Comparison of ENCODE assay signal across 2 cellular contexts in the genomic region with DNA sequence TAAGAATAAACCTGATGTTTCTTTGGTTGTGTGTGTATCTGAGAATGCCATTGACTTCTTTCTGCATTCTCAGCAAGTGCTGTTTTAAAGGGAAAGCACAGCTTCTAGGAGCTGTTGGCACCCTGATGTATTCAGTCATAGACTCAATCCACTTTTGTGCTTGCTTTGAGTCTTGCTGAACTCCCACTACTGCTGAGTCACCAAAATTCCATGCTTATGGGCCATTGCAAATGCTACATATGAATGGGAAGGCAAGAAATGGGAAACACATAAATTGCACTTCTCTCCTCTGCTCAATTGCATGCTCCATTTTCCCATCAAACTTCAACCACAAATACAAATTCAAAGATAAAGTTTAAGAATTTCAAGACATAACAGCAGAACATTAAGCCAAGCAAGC.
A peak's percentile ranks its signal among the peaks of the same experiment; 100 is the strongest.
TF ChIP-seq lines count a peak whose summit lies in the region.

No MANE protein-coding gene starts in this region.

TF ChIP-seq in WTC11, 78 proteins besides CTCF, POLR2A, EP300 and RAD21:
- TF ChIP-seq, protein P1, sequence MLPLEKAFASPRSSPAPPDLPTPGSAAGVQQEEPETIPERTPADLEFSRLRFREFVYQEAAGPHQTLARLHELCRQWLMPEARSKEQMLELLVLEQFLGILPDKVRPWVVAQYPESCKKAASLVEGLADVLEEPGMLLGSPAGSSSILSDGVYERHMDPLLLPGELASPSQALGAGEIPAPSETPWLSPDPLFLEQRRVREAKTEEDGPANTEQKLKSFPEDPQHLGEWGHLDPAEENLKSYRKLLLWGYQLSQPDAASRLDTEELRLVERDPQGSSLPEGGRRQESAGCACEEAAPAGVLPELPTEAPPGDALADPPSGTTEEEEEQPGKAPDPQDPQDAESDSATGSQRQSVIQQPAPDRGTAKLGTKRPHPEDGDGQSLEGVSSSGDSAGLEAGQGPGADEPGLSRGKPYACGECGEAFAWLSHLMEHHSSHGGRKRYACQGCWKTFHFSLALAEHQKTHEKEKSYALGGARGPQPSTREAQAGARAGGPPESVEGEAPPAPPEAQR (CRISPR knock-in tag; IDR thresholded peaks at IDR 0.05) = no peak
- no peak for TF ChIP-seq OVOL2 (CRISPR knock-in tag; IDR thresholded peaks at IDR 0.05; ENCODE audit: borderline replicate concordance)
- no peak for TF ChIP-seq FOXP1 (CRISPR knock-in tag; IDR thresholded peaks at IDR 0.05; ENCODE audit: borderline replicate concordance)
- TF ChIP-seq, protein P2, sequence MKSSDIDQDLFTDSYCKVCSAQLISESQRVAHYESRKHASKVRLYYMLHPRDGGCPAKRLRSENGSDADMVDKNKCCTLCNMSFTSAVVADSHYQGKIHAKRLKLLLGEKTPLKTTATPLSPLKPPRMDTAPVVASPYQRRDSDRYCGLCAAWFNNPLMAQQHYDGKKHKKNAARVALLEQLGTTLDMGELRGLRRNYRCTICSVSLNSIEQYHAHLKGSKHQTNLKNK (CRISPR knock-in tag; IDR thresholded peaks at IDR 0.05) = no peak
- TF ChIP-seq, protein P3, sequence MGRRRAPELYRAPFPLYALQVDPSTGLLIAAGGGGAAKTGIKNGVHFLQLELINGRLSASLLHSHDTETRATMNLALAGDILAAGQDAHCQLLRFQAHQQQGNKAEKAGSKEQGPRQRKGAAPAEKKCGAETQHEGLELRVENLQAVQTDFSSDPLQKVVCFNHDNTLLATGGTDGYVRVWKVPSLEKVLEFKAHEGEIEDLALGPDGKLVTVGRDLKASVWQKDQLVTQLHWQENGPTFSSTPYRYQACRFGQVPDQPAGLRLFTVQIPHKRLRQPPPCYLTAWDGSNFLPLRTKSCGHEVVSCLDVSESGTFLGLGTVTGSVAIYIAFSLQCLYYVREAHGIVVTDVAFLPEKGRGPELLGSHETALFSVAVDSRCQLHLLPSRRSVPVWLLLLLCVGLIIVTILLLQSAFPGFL (CRISPR knock-in tag; IDR thresholded peaks at IDR 0.05; ENCODE audit: borderline replicate concordance) = no peak

TF ChIP-seq in H1, 55 proteins besides CTCF, POLR2A, EP300 and RAD21:
- TF ChIP-seq BACH1 (IDR thresholded peaks at IDR 0.05; ENCODE audit: low read length) (peak; percentile 52; the same call in 1 of the 2 replicates), GTF2F1 (IDR thresholded peaks at IDR 0.05; ENCODE audit: borderline replicate concordance, low read depth, low read length) (no peak), MAFK (IDR thresholded peaks at IDR 0.05; ENCODE audit: low read depth, low read length) (peak; percentile 69)
